Comparison of ENCODE assay signal across 17 cellular contexts in genomic region chr4:108037884-108038283, GRCh38. TPM values are rescaled to one million over a fixed set of nuclear protein-coding genes. Genes with fewer than 3 reads are reported as not detected.
DNase-seq lines count a peak whose midpoint lies in the region; ATAC-seq lines count a peak whose summit lies in the region.
"Had no signal": no experiment of that assay in that cellular context is flagged by ENCODE, and none has a peak within 500 bp of the region (broad histone marks: within the 10 kb centered on the region; RNA-seq: fewer than 3 reads in every experiment).

No MANE protein-coding gene starts in this region.

- no peaks in the 10 kb centered on the region for H3F3A ChIP-seq in GM23248 (ENCODE audit: insufficient read depth)

- no peaks in the 10 kb centered on the region for H3K4me1 ChIP-seq in GM23248 (ENCODE audit: insufficient read depth)

- H3K27me3 Mint-ChIP-seq in activated T-cell treated with anti-CD3 and anti-CD28 coated beads, Interleukin-2, amount 50 U/mL, for 72 hours (ENCODE audit: low read depth) = no peaks in the 10 kb centered on the region
- H3K27me3 Mint-ChIP-seq in activated T-helper 17 cell treated with anti-CD3 and anti-CD28 coated beads, Interleukin-2, amount 50 U/mL, for 72 hours = no peaks in the 10 kb centered on the region

- no peaks in the 10 kb centered on the region for H3K36me3 ChIP-seq in GM23248 (ENCODE audit: low read depth)
- H3K36me3 ChIP-seq: MG63 had no signal

- peaks cover 4 to 7% of the 10 kb centered on the region in 2 donors for H3K36me3 Mint-ChIP-seq in activated T-cell treated with anti-CD3 and anti-CD28 coated beads, Interleukin-2, amount 50 U/mL, for 72 hours (ENCODE audit: insufficient read depth in 2 of 2)
- peaks cover 16% of the 10 kb centered on the region for H3K36me3 Mint-ChIP-seq in activated T-helper 17 cell treated with anti-CD3 and anti-CD28 coated beads, Interleukin-2, amount 50 U/mL, for 72 hours (ENCODE audit: low read depth)
- H3K36me3 Mint-ChIP-seq in stimulated activated effector memory CD8-positive, alpha-beta T cell treated with anti-CD3 and anti-CD28 coated beads, Interleukin-12 subunit alpha, Interleukin-12 subunit beta, amount 100 ng/mL, for 72 hours = peaks cover 19% of the 10 kb centered on the region

- peak; percentile 81 to 85 for ATAC-seq in activated T-cell treated with anti-CD3 and anti-CD28 coated beads, Interleukin-2, amount 50 U/mL, for 72 hours (replicated peaks in 1 of 2)
- ATAC-seq in activated T-helper 17 cell treated with anti-CD3 and anti-CD28 coated beads, Interleukin-2, amount 50 U/mL, for 72 hours (replicated peaks) = peak; percentile 92
- peak; percentile 79 for ATAC-seq in stimulated activated effector memory CD8-positive, alpha-beta T cell treated with anti-CD3 and anti-CD28 coated beads, Interleukin-12 subunit alpha, Interleukin-12 subunit beta, amount 100 ng/mL, for 72 hours
- no peak for ATAC-seq in HG02973 (IDR thresholded peaks at IDR 0.05; ENCODE audit: unreplicated experiment)
- ATAC-seq in GM18519 (IDR thresholded peaks at IDR 0.05; ENCODE audit: low FRiP score, unreplicated experiment) = no peak
- ATAC-seq: HepG2, Panc1 had no signal

- peak overlapping the region; percentile 91 for H3K27ac Mint-ChIP-seq in activated T-cell treated with anti-CD3 and anti-CD28 coated beads, Interleukin-2, amount 50 U/mL, for 72 hours
- H3K27ac Mint-ChIP-seq in activated T-helper 17 cell treated with anti-CD3 and anti-CD28 coated beads, Interleukin-2, amount 50 U/mL, for 72 hours = peak overlapping the region; percentile 71
- no peak overlapping the region for H3K27ac Mint-ChIP-seq in stimulated activated effector memory CD8-positive, alpha-beta T cell treated with anti-CD3 and anti-CD28 coated beads, Interleukin-12 subunit alpha, Interleukin-12 subunit beta, amount 100 ng/mL, for 72 hours

- H3K9ac ChIP-seq in GM23248 = no peak overlapping the region

- no peaks in the 10 kb centered on the region for H4K20me1 ChIP-seq in GM23248 (ENCODE audit: insufficient read depth)

- WGBS in GM23248 (ENCODE audit: low coverage in 1 of 2, low lambda C conversion rate in 2 of 2, missing lambda C conversion rate in 2 of 2), 2 experiments = 74 to 80% methylated on average over 2 of the region's 2 CpGs

- no peak overlapping the region for H3K4me3 ChIP-seq in GM23248
- H3K4me3 ChIP-seq: MG63 had no signal

- DNase-seq in activated T-cell treated with anti-CD3 and anti-CD28 coated beads, Interleukin-2, amount 50 U/mL, for 72 hours = no peak
- DNase-seq in activated T-cell treated with anti-CD3 and anti-CD28 coated beads, Interleukin-2, amount 50 U/mL, for 48 hours = no peak
- DNase-seq in GM23248 = peak; percentile 23
- DNase-seq in stimulated activated effector memory CD8-positive, alpha-beta T cell treated with anti-CD3 and anti-CD28 coated beads, Interleukin-12 subunit alpha, Interleukin-12 subunit beta, amount 100 ng/mL, for 72 hours (ENCODE audit: low spot score in 2 of 2) = no peak
- no peak for DNase-seq in stimulated activated naive CD4-positive, alpha-beta T cell treated with Interleukin-2 at 50 U/mL for 16 hours (lab: John Stamatoyannopoulos, UW)
- DNase-seq: ACHN; CD8-positive, alpha-beta memory T cell; H7; MG63; NCI-H1105; NCI-H1694 treated with DMSO at 0.1 percent for 48 hours; Right ventricle myocardium superior had no signal

- H3K4me3 Mint-ChIP-seq in activated T-cell treated with anti-CD3 and anti-CD28 coated beads, Interleukin-2, amount 50 U/mL, for 72 hours = peak overlapping the region; percentile 54 to 78
- H3K4me3 Mint-ChIP-seq in activated T-helper 17 cell treated with anti-CD3 and anti-CD28 coated beads, Interleukin-2, amount 50 U/mL, for 72 hours = peak overlapping the region; percentile 20
- no peak overlapping the region for H3K4me3 Mint-ChIP-seq in stimulated activated effector memory CD8-positive, alpha-beta T cell treated with anti-CD3 and anti-CD28 coated beads, Interleukin-12 subunit alpha, Interleukin-12 subunit beta, amount 100 ng/mL, for 72 hours
- H3K4me3 Mint-ChIP-seq: CD8-positive, alpha-beta memory T cell had no signal

- H3K27ac ChIP-seq in GM23248 = no peak overlapping the region

- H3K9me3 Mint-ChIP-seq in activated T-cell treated with anti-CD3 and anti-CD28 coated beads, Interleukin-2, amount 50 U/mL, for 72 hours = peaks cover 0 to 1% of the 10 kb centered on the region in 2 donors
- H3K9me3 Mint-ChIP-seq in activated T-helper 17 cell treated with anti-CD3 and anti-CD28 coated beads, Interleukin-2, amount 50 U/mL, for 72 hours = no peaks in the 10 kb centered on the region
- H3K9me3 Mint-ChIP-seq in stimulated activated effector memory CD8-positive, alpha-beta T cell treated with anti-CD3 and anti-CD28 coated beads, Interleukin-12 subunit alpha, Interleukin-12 subunit beta, amount 100 ng/mL, for 72 hours = no peaks in the 10 kb centered on the region
- H3K9me3 Mint-ChIP-seq: CD8-positive, alpha-beta memory T cell had no signal

- H3K79me2 ChIP-seq in GM23248 (ENCODE audit: insufficient read depth) = no peaks in the 10 kb centered on the region

- no peak overlapping the region for H2AFZ ChIP-seq in GM23248

- no peaks in the 10 kb centered on the region for H3K27me3 ChIP-seq in GM23248 (replicated peaks; ENCODE audit: insufficient read depth)
- H3K27me3 ChIP-seq: MG63 had no signal

- H3K9me2 ChIP-seq in GM23248 (ENCODE audit: insufficient read depth) = no peaks in the 10 kb centered on the region

- in situ Hi-C loops in GM23248 (cut with MboI) = no loop called here

- no peak overlapping the region for H3K4me2 ChIP-seq in GM23248 (ENCODE audit: unreplicated experiment)

- H3K4me1 Mint-ChIP-seq in activated T-cell treated with anti-CD3 and anti-CD28 coated beads, Interleukin-2, amount 50 U/mL, for 72 hours (ENCODE audit: low read depth) = peaks cover 60% of the 10 kb centered on the region
- H3K4me1 Mint-ChIP-seq in activated T-helper 17 cell treated with anti-CD3 and anti-CD28 coated beads, Interleukin-2, amount 50 U/mL, for 72 hours = no peaks in the 10 kb centered on the region
- no peaks in the 10 kb centered on the region for H3K4me1 Mint-ChIP-seq in stimulated activated effector memory CD8-positive, alpha-beta T cell treated with anti-CD3 and anti-CD28 coated beads, Interleukin-12 subunit alpha, Interleukin-12 subunit beta, amount 100 ng/mL, for 72 hours

- no peaks in the 10 kb centered on the region for H3K9me3 ChIP-seq in GM23248 (ENCODE audit: low read depth)
- H3K9me3 ChIP-seq: MG63 had no signal

RNA-seq across cellular contexts. Expression of gene HADH, which starts 48.2 kb away (rescaled TPM):
- total RNA-seq in activated T-cell treated with anti-CD3 and anti-CD28 coated beads, Interleukin-2, amount 50 U/mL, for 72 hours = 10 to 100 TPM; 35.7 to 45.7 TPM
- 4.0 and 4.5 TPM in 2 replicates for total RNA-seq in GM23248 (2014; rRNA removed; shearing (Covaris generic))
- 30.1 and 30.8 TPM in 2 replicates for polyA plus RNA-seq in GM23248 (2016; fragmentation: Nextera tagmentation; extraction: Ambion mirVana)
- 10 to 100 TPM; 26.8 to 36.5 TPM for total RNA-seq in activated T-helper 17 cell treated with anti-CD3 and anti-CD28 coated beads, Interleukin-2, amount 50 U/mL, for 72 hours

Comparison
In these comparisons a context has a peak if more than half of its experiments do, and no peak if none do; other contexts are left out.
1. ATAC-seq: peak in activated T-cell treated with anti-CD3 and anti-CD28 coated beads, Interleukin-2, amount 50 U/mL, for 72 hours (2 of 2), activated T-helper 17 cell treated with anti-CD3 and anti-CD28 coated beads, Interleukin-2, amount 50 U/mL, for 72 hours (single experiment) and stimulated activated effector memory CD8-positive, alpha-beta T cell treated with anti-CD3 and anti-CD28 coated beads, Interleukin-12 subunit alpha, Interleukin-12 subunit beta, amount 100 ng/mL, for 72 hours (single experiment); none in HG02973 (single experiment) and GM18519 (single experiment).